ENCODE assay signal across 8 cellular contexts in genomic region chr6:41602864-41603608, GRCh38. TPM values are rescaled to one million over a fixed set of nuclear protein-coding genes. Genes with fewer than 3 reads are reported as not detected.
A peak's percentile ranks its signal among the peaks of the same experiment; 100 is the strongest.
DNase-seq lines count a peak whose midpoint lies in the region; ATAC-seq and TF ChIP-seq lines count a peak whose summit lies in the region.

No MANE protein-coding gene starts in this region.

- ATAC-seq in HG03354 (IDR thresholded peaks at IDR 0.05; ENCODE audit: poor library complexity, severe bottlenecking, unreplicated experiment) (peak; percentile 79), GM18519 (IDR thresholded peaks at IDR 0.05; ENCODE audit: low FRiP score, unreplicated experiment) (no peak)

- H3K9me3 ChIP-seq in liver (ENCODE audit: control insufficient read depth in 4 of 4, low read length in 3 of 4) = no peaks in the 10 kb centered on the region

- DNase-seq in DMS79 (lab: John Stamatoyannopoulos, UW) = peak; percentile 60
- DNase-seq in NCI-H524 treated with DMSO at 0.1 percent for 48 hours (lab: John Stamatoyannopoulos, UW) = peak; percentile 10
- DNase-seq in activated CD4-positive, alpha-beta T cell treated with anti-CD3 and anti-CD28 coated beads for 48 hours = peak; percentile 83
- peak; percentile 91 for DNase-seq in dermis blood vessel endothelial cell
- DNase-seq in stimulated activated CD4-positive, alpha-beta T cell treated with anti-CD3 and anti-CD28 coated beads, Interleukin-4, amount 100 ng/mL, for 1 hour = peak; percentile 65

- peak; percentile 88 to 93 for TF ChIP-seq RAD21 in liver (IDR thresholded peaks at IDR 0.05)

- 5% methylated on average over 20 of the region's 20 CpGs for WGBS in liver

- no peaks in the 10 kb centered on the region for H3K27me3 ChIP-seq in liver (ENCODE audit: control insufficient read depth in 4 of 4, insufficient read depth in 4 of 4, low read length in 3 of 4)

- H3K9ac ChIP-seq in liver (ENCODE audit: low read depth in 1 of 2, low read length in 2 of 2) = peak overlapping the region in 1 of 2 donors; percentile 62

- TF ChIP-seq CTCF in liver (IDR thresholded peaks at IDR 0.05; ENCODE audit: low read depth, low read length, missing input control) = peak; percentile 85

- H3K4me3 ChIP-seq in liver (ENCODE audit: low read depth in 1 of 3, low read length in 3 of 3) = no peak overlapping the region

- no peak overlapping the region for H3K27ac ChIP-seq in liver (ENCODE audit: low read depth in 1 of 2, low read length in 2 of 2)

- peaks cover 0 to 5% (median 4%) of the 10 kb centered on the region in 4 donors for H3K36me3 ChIP-seq in liver (ENCODE audit: control insufficient read depth in 4 of 4, insufficient read depth in 3 of 4, low read depth in 1 of 4, low read length in 3 of 4)

- H3K4me1 ChIP-seq in liver (ENCODE audit: control insufficient read depth in 4 of 4, insufficient read depth in 4 of 4, low read length in 3 of 4) = peaks cover 0 to 5% (median 4%) of the 10 kb centered on the region in 4 donors

TF ChIP-seq in liver, 16 proteins besides CTCF, POLR2A, EP300 and RAD21:
- TF ChIP-seq ZBTB33 (IDR thresholded peaks at IDR 0.05) = no peak
- TF ChIP-seq FOXA2 (IDR thresholded peaks at IDR 0.05) = no peak
- peak in 1 of 2 donors; percentile 4 for TF ChIP-seq HNF4A (conservative IDR thresholded peaks at IDR 0.05)
- TF ChIP-seq, protein P1, sequence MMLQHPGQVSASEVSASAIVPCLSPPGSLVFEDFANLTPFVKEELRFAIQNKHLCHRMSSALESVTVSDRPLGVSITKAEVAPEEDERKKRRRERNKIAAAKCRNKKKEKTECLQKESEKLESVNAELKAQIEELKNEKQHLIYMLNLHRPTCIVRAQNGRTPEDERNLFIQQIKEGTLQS (IDR thresholded peaks at IDR 0.05) = no peak
- no peak for TF ChIP-seq JUND (IDR thresholded peaks at IDR 0.05)

RNA-seq across cellular contexts. Expression of gene MDFI, which starts 35.2 kb away (rescaled TPM):
- total RNA-seq in dermis blood vessel endothelial cell (34.0 and 37.8 TPM in 2 replicates), liver (1 to 10 TPM in 1 of 2 donors, under 1 TPM in 1; 0.50 to 2.8 TPM)
- polyA plus RNA-seq in liver = under 1 TPM in 1 of 2 donors, not detected in 1; 0.24 TPM

RNA-seq across cellular contexts. Expression of gene FOXP4, which starts 56.9 kb away (rescaled TPM):
- total RNA-seq in dermis blood vessel endothelial cell = 4.4 and 9.2 TPM in 2 replicates
- 1 to 10 TPM; 3.7 to 4.9 TPM for total RNA-seq in liver
- polyA plus RNA-seq in liver = 10 to 100 TPM in 1 of 2 donors, 1 to 10 TPM in 1; 2.5 to 16.0 TPM

Comparison
In these comparisons a context has a peak if more than half of its experiments do, and no peak if none do; other contexts are left out.
1. DNase-seq: peak in every context shown above with its lines; median percentile 91 in dermis blood vessel endothelial cell; 83 in activated CD4-positive, alpha-beta T cell treated with anti-CD3 and anti-CD28 coated beads for 48 hours; 65 in stimulated activated CD4-positive, alpha-beta T cell treated with anti-CD3 and anti-CD28 coated beads, Interleukin-4, amount 100 ng/mL, for 1 hour; 60 in DMS79; 10 in NCI-H524 treated with DMSO at 0.1 percent for 48 hours.